17 cellular contexts compared by ENCODE assay signal in the genomic region with DNA sequence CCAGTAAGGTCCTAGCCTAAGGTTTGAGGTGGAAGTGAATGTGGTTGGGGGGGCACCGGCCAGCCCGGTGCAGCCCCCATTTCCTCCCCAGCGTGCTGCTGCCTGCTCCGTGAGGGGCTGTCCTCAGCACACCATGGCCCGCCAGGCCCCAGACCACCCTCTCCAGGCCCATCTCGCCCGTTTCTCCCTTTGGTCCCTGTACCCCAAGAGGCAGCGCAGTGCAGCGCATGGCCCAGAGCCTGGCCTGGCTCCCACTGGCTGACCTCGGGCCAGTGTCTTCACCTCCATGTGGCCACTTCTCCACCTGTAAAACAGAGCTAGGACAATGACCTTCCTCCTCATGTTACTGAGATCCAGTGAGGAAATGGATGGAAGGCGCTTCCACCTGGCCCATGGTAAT.
DNase-seq lines count a peak whose midpoint lies in the region; ATAC-seq, FAIRE-seq and TF ChIP-seq lines count a peak whose summit lies in the region.
"Had no signal": no experiment of that assay in that cellular context is flagged by ENCODE, and none has a peak within 500 bp of the region (broad histone marks: within the 10 kb centered on the region; RNA-seq: fewer than 3 reads in every experiment).

No MANE protein-coding gene starts in this region.

- H3K4me1 Mint-ChIP-seq in endodermal cell: peaks cover 14% of the 10 kb centered on the region

- 68% methylated on average over 8 of the region's 11 CpGs for WGBS in HepG2 (ENCODE audit: low lambda C conversion rate)
- WGBS in right lobe of liver (ENCODE audit: insufficient coverage, low coverage, low lambda C conversion rate, missing lambda C conversion rate): 47% methylated on average over 4 of the region's 11 CpGs
- WGBS in endodermal cell (ENCODE audit: insufficient coverage in 1 of 2, insufficient read length in 1 of 2), 2 experiments: 95 to 100% methylated on average over 1 to 11 of the region's 11 CpGs

- H3K27ac Mint-ChIP-seq in endodermal cell: peak overlapping the region; percentile 19
- H3K27ac Mint-ChIP-seq: CD14-positive monocyte; CD8-positive, alpha-beta memory T cell; GM23338 had no signal

- ATAC-seq in HepG2: no peak
- ATAC-seq in right lobe of liver: no peak
- no peak for ATAC-seq in left lobe of liver
- ATAC-seq: GM23338 had no signal

- H3K27me3 Mint-ChIP-seq in endodermal cell (ENCODE audit: insufficient read depth): no peaks in the 10 kb centered on the region

- H3K9me3 Mint-ChIP-seq in endodermal cell: no peaks in the 10 kb centered on the region
- H3K9me3 Mint-ChIP-seq: CD14-positive monocyte; CD8-positive, alpha-beta memory T cell; GM23338 had no signal

- BruUV-seq in HepG2 (replicated peaks; lab: Mats Ljungman, UMichigan): no TSS peak

- TF ChIP-seq POLR2A in HepG2 (IDR thresholded peaks at IDR 0.05; ENCODE audit: insufficient read depth in 1 of 2, low read depth in 2 of 2, low read length in 2 of 2): no peak
- TF ChIP-seq POLR2A in right lobe of liver (IDR thresholded peaks at IDR 0.05): no peak

- peaks cover 5% of the 10 kb centered on the region; the same call in 1 of the 2 replicates for H4K20me1 ChIP-seq in HepG2 (ENCODE audit: insufficient read depth, low read length)

- H3K9me3 ChIP-seq in HepG2 (ENCODE audit: low read length): no peaks in the 10 kb centered on the region
- H3K9me3 ChIP-seq in right lobe of liver: no peaks in the 10 kb centered on the region
- H3K9me3 ChIP-seq in WERI-Rb-1 (ENCODE audit: severe bottlenecking): no peaks in the 10 kb centered on the region
- H3K9me3 ChIP-seq in endodermal cell (ENCODE audit: control insufficient read depth, low read length): no peaks in the 10 kb centered on the region
- H3K9me3 ChIP-seq: A549, BE2C, HAP-1 had no signal

- no peaks in the 10 kb centered on the region for H3K36me3 ChIP-seq in HepG2 (replicated peaks in 1 of 2; ENCODE audit: control insufficient read depth in 1 of 2, insufficient read depth in 2 of 2, low read length in 2 of 2)
- no peaks in the 10 kb centered on the region for H3K36me3 ChIP-seq in right lobe of liver
- H3K36me3 ChIP-seq in WERI-Rb-1: 0 out of 2 replicates have a peak, but pooled peaks cover 3% of the 10 kb centered on the region
- H3K36me3 ChIP-seq in endodermal cell (ENCODE audit: control insufficient read depth, insufficient read depth, low read length): no peaks in the 10 kb centered on the region
- H3K36me3 ChIP-seq: BE2C, HAP-1 had no signal

- DNase-seq in HepG2 (ENCODE audit: low spot score) (no peak), right lobe of liver (no peak), WERI-Rb-1 (no peak), endodermal cell (no peak), left lobe of liver (ENCODE audit: low spot score) (no peak)
- no peak for DNase-seq in stimulated activated CD4-positive, alpha-beta T cell treated with anti-CD3 and anti-CD28 coated beads, Interleukin-4, amount 100 ng/mL, for 4 hours
- DNase-seq: BE2C; CD8-positive, alpha-beta memory T cell; DMS79; EL had no signal

- no peak overlapping the region for H3K27ac ChIP-seq in HepG2 (ENCODE audit: extremely low read length, insufficient read depth, low read length)
- H3K27ac ChIP-seq in right lobe of liver: no peak overlapping the region
- H3K27ac ChIP-seq in WERI-Rb-1: peak overlapping the region; percentile 34
- H3K27ac ChIP-seq in endodermal cell (ENCODE audit: low read depth, low read length): no peak overlapping the region
- H3K27ac ChIP-seq: A549 had no signal

- intact Hi-C loops in HepG2 (cut with micrococcal nuclease; ENCODE audit: unreplicated experiment): no loop called here
- intact Hi-C loops in right lobe of liver (cut with DNase I): no loop called here

- no peak overlapping the region for H3K4me2 ChIP-seq in HepG2 (ENCODE audit: low read depth, low read length)
- H3K4me2 ChIP-seq: A549, GM23338 had no signal

- CTCF ChIA-PET in HepG2 (lab: Yijun Ruan, JAX; ENCODE audit: low intra/inter-chr PET ratio, low total read pairs): no interaction called here

- H3K9ac ChIP-seq in HepG2 (ENCODE audit: insufficient read depth, low read depth, low read length) (no peak overlapping the region), endodermal cell (ENCODE audit: extremely low read depth, low read length, poor library complexity, severe bottlenecking) (no peak overlapping the region)

- POLR2A ChIA-PET in HepG2 (lab: Yijun Ruan, JAX): no interaction called here

- TF ChIP-seq EP300 in HepG2 (IDR thresholded peaks at IDR 0.05; ENCODE audit: low read depth in 2 of 2, low read length in 2 of 2) (no peak), HepG2 (CRISPR knock-in tag; IDR thresholded peaks at IDR 0.05; ENCODE audit: borderline replicate concordance) (no peak)

- TF ChIP-seq CTCF in HepG2 (CRISPR knock-in tag; IDR thresholded peaks at IDR 0.05) (no peak), right lobe of liver (IDR thresholded peaks at IDR 0.05) (no peak), WERI-Rb-1 (IDR thresholded peaks at IDR 0.05; ENCODE audit: low read depth, low read length) (no peak), endodermal cell (conservative IDR thresholded peaks at IDR 0.05) (no peak)

- H3K79me2 ChIP-seq in HepG2 (ENCODE audit: insufficient read depth, low read length): no peaks in the 10 kb centered on the region

- TF ChIP-seq RAD21 in HepG2 (CRISPR knock-in tag; IDR thresholded peaks at IDR 0.05): no peak

- no peak overlapping the region for H2AFZ ChIP-seq in HepG2 (ENCODE audit: low read length)
- H2AFZ ChIP-seq: GM23338 had no signal

- FAIRE-seq in HepG2 (lab: Jason Lieb, UNC): no peak
- FAIRE-seq: A549, G401.6, GM12891, HTR-8/SVneo had no signal

- H3K4me3 ChIP-seq in HepG2 (replicated peaks in 1 of 3; ENCODE audit: insufficient read depth in 1 of 3, low read depth in 2 of 3, low read length in 3 of 3) (no peak overlapping the region), right lobe of liver (no peak overlapping the region), WERI-Rb-1 (ENCODE audit: low read depth, low read length) (no peak overlapping the region), endodermal cell (ENCODE audit: low read length) (no peak overlapping the region)
- H3K4me3 ChIP-seq: A549, GM23338, HAP-1 had no signal

- H3K27me3 ChIP-seq in HepG2 (ENCODE audit: control insufficient read depth in 1 of 2, insufficient read depth in 2 of 2, low read length in 2 of 2) (peaks cover 7 to 44% of the 10 kb centered on the region in 2 experiments), right lobe of liver (no peaks in the 10 kb centered on the region), WERI-Rb-1 (ENCODE audit: insufficient read depth, low read depth, severe bottlenecking) (no peaks in the 10 kb centered on the region), endodermal cell (ENCODE audit: control insufficient read depth, insufficient read depth, low read length, poor library complexity, severe bottlenecking) (no peaks in the 10 kb centered on the region)
- H3K27me3 ChIP-seq: BE2C had no signal

- no peak overlapping the region for H3K4me3 Mint-ChIP-seq in endodermal cell
- H3K4me3 Mint-ChIP-seq: CD14-positive monocyte; CD8-positive, alpha-beta memory T cell; GM23338 had no signal

- H3K4me1 ChIP-seq in HepG2 (ENCODE audit: insufficient read depth, low read length): peaks cover 63% of the 10 kb centered on the region
- H3K4me1 ChIP-seq in right lobe of liver: peaks cover 0 to 22% (median 5%) of the 10 kb centered on the region in 4 donors
- no peaks in the 10 kb centered on the region for H3K4me1 ChIP-seq in endodermal cell (ENCODE audit: control insufficient read depth, insufficient read depth, low read length)
- H3K4me1 ChIP-seq: A549, HAP-1 had no signal

- in situ Hi-C loops in HepG2 (cut with HindIII; ENCODE audit: extremely low pct_ligation_motif_present, low pct_unique_long_range_greater_than_20kb): loop anchor here (5.0 kb wide), 2 partner anchors 114 to 164 kb away; no protein-coding TSS in a partner anchor

- no peaks in the 10 kb centered on the region for H3K36me3 Mint-ChIP-seq in endodermal cell (ENCODE audit: low read depth)
- H3K36me3 Mint-ChIP-seq: CD14-positive monocyte; CD8-positive, alpha-beta memory T cell had no signal

TF ChIP-seq in HepG2, 621 proteins besides CTCF, POLR2A, EP300 and RAD21 (continues in another document):
- no peak for TF ChIP-seq ERF (CRISPR knock-in tag; IDR thresholded peaks at IDR 0.05)
- TF ChIP-seq, protein P1, sequence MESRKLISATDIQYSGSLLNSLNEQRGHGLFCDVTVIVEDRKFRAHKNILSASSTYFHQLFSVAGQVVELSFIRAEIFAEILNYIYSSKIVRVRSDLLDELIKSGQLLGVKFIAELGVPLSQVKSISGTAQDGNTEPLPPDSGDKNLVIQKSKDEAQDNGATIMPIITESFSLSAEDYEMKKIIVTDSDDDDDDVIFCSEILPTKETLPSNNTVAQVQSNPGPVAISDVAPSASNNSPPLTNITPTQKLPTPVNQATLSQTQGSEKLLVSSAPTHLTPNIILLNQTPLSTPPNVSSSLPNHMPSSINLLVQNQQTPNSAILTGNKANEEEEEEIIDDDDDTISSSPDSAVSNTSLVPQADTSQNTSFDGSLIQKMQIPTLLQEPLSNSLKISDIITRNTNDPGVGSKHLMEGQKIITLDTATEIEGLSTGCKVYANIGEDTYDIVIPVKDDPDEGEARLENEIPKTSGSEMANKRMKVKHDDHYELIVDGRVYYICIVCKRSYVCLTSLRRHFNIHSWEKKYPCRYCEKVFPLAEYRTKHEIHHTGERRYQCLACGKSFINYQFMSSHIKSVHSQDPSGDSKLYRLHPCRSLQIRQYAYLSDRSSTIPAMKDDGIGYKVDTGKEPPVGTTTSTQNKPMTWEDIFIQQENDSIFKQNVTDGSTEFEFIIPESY (CRISPR knock-in tag; IDR thresholded peaks at IDR 0.05): peak; percentile 85
